In genomic region chr17:33751702-33752065, GRCh38 we compare ENCODE assay signal across 10 cellular contexts.
DNase-seq lines count a peak whose midpoint lies in the region; ATAC-seq, FAIRE-seq and TF ChIP-seq lines count a peak whose summit lies in the region.
"Had no signal": no experiment of that assay in that cellular context is flagged by ENCODE, and none has a peak within 500 bp of the region (broad histone marks: within the 10 kb centered on the region; RNA-seq: fewer than 3 reads in every experiment).

No MANE protein-coding gene starts in this region.

- TF ChIP-seq RAD21 in HepG2 (CRISPR knock-in tag; IDR thresholded peaks at IDR 0.05): no peak

- peak overlapping the region; percentile 21 for H3K4me3 Mint-ChIP-seq in activated CD4-positive, alpha-beta memory T cell treated with anti-CD3 and anti-CD28 coated beads, Interleukin-2, amount 10 ng/mL, durations not matched to agents 7 days and 5 days
- peak overlapping the region; percentile 62 for H3K4me3 Mint-ChIP-seq in type B pancreatic cell

- no peak for ATAC-seq in HepG2
- no peak for ATAC-seq in right lobe of liver
- no peak for ATAC-seq in GM21423 (IDR thresholded peaks at IDR 0.05; ENCODE audit: unreplicated experiment)
- ATAC-seq in HG02884 (IDR thresholded peaks at IDR 0.05; ENCODE audit: unreplicated experiment): no peak

- no peak overlapping the region for H3K27ac Mint-ChIP-seq in activated CD4-positive, alpha-beta memory T cell treated with anti-CD3 and anti-CD28 coated beads, Interleukin-2, amount 10 ng/mL, durations not matched to agents 7 days and 5 days
- H3K27ac Mint-ChIP-seq in type B pancreatic cell: no peak overlapping the region
- H3K27ac Mint-ChIP-seq: T-cell had no signal

- no peak overlapping the region for H2AFZ ChIP-seq in HepG2 (ENCODE audit: low read length)

- intact Hi-C loops in HepG2 (cut with micrococcal nuclease; ENCODE audit: unreplicated experiment): loop anchor here (1.0 kb wide), 1 partner anchor 26 kb away; no protein-coding TSS in a partner anchor
- intact Hi-C loops in right lobe of liver (cut with DNase I): no loop called here

- H3K9me3 Mint-ChIP-seq in activated CD4-positive, alpha-beta memory T cell treated with anti-CD3 and anti-CD28 coated beads, Interleukin-2, amount 10 ng/mL, durations not matched to agents 7 days and 5 days: no peaks in the 10 kb centered on the region
- no peaks in the 10 kb centered on the region for H3K9me3 Mint-ChIP-seq in type B pancreatic cell

- peak overlapping the region; percentile 7; the same call in 1 of the 2 replicates for H3K4me2 ChIP-seq in HepG2 (ENCODE audit: low read depth, low read length)

- H3K9ac ChIP-seq in HepG2 (ENCODE audit: insufficient read depth, low read depth, low read length) (no peak overlapping the region), iPS-20b (ENCODE audit: low read depth, low read length) (peak overlapping the region; percentile 22; the same call in 1 of the 2 replicates)

- H3K27me3 Mint-ChIP-seq in activated CD4-positive, alpha-beta memory T cell treated with anti-CD3 and anti-CD28 coated beads, Interleukin-2, amount 10 ng/mL, durations not matched to agents 7 days and 5 days: peaks cover 11% of the 10 kb centered on the region
- peaks cover 58% of the 10 kb centered on the region for H3K27me3 Mint-ChIP-seq in type B pancreatic cell

- CTCF ChIA-PET in HepG2 (lab: Yijun Ruan, JAX; ENCODE audit: low intra/inter-chr PET ratio, low total read pairs): interaction anchor here (1.3 to 3.6 kb wide), 3 partner anchors 25 to 231 kb away, joined by 3 to 38 read pairs (median 7); no protein-coding TSS in a partner anchor
- CTCF ChIA-PET in activated CD4-positive, alpha-beta memory T cell treated with anti-CD3 and anti-CD28 coated beads, Interleukin-2, amount 10 ng/mL, durations not matched to agents 7 days and 5 days (lab: Charles Lee): interaction anchor here (0.6 to 1.5 kb wide), 4 partner anchors 27 to 78 kb away, joined by 3 to 8 read pairs (median 4); no protein-coding TSS in a partner anchor

- H3K9me3 ChIP-seq in HepG2 (ENCODE audit: low read length) (no peaks in the 10 kb centered on the region), right lobe of liver (no peaks in the 10 kb centered on the region), iPS-20b (ENCODE audit: insufficient read depth, low read depth, low read length) (peaks cover 8% of the 10 kb centered on the region; the same call in 1 of the 2 replicates)

- no peaks in the 10 kb centered on the region for H3K36me3 Mint-ChIP-seq in activated CD4-positive, alpha-beta memory T cell treated with anti-CD3 and anti-CD28 coated beads, Interleukin-2, amount 10 ng/mL, durations not matched to agents 7 days and 5 days (ENCODE audit: low read depth)
- no peaks in the 10 kb centered on the region for H3K36me3 Mint-ChIP-seq in type B pancreatic cell
- H3K36me3 Mint-ChIP-seq: T-cell had no signal

- TF ChIP-seq EP300 in HepG2 (IDR thresholded peaks at IDR 0.05; ENCODE audit: low read depth in 2 of 2, low read length in 2 of 2): no peak
- TF ChIP-seq EP300 in HepG2 (CRISPR knock-in tag; IDR thresholded peaks at IDR 0.05; ENCODE audit: borderline replicate concordance): no peak

- no peaks in the 10 kb centered on the region for H3K79me2 ChIP-seq in HepG2 (ENCODE audit: insufficient read depth, low read length)

- DNase-seq in HepG2 (ENCODE audit: low spot score) (no peak), right lobe of liver (no peak), type B pancreatic cell (ENCODE audit: extremely low spot score, unreplicated experiment) (no peak), mesenteric fat pad (ENCODE audit: low spot score) (no peak)
- DNase-seq in activated CD4-positive, alpha-beta memory T cell treated with anti-CD3 and anti-CD28 coated beads, Interleukin-2, amount 10 ng/mL, durations not matched to agents 7 days and 5 days: no peak
- DNase-seq: cortex of kidney had no signal

- H3K27ac ChIP-seq in HepG2 (ENCODE audit: extremely low read length, insufficient read depth, low read length) (no peak overlapping the region), right lobe of liver (no peak overlapping the region), iPS-20b (ENCODE audit: low read length) (no peak overlapping the region)

- peaks cover 6% of the 10 kb centered on the region for H3K4me1 Mint-ChIP-seq in activated CD4-positive, alpha-beta memory T cell treated with anti-CD3 and anti-CD28 coated beads, Interleukin-2, amount 10 ng/mL, durations not matched to agents 7 days and 5 days
- peaks cover 11% of the 10 kb centered on the region for H3K4me1 Mint-ChIP-seq in type B pancreatic cell (ENCODE audit: unreplicated experiment)

- H3K4me1 ChIP-seq in HepG2 (ENCODE audit: insufficient read depth, low read length): no peaks in the 10 kb centered on the region
- no peaks in the 10 kb centered on the region for H3K4me1 ChIP-seq in right lobe of liver
- peaks cover 15% of the 10 kb centered on the region for H3K4me1 ChIP-seq in iPS-20b (ENCODE audit: insufficient read depth, low read length)

- TF ChIP-seq POLR2A in HepG2 (IDR thresholded peaks at IDR 0.05; ENCODE audit: insufficient read depth in 1 of 2, low read depth in 2 of 2, low read length in 2 of 2) (no peak), right lobe of liver (IDR thresholded peaks at IDR 0.05) (no peak)

- no peak for TF ChIP-seq CTCF in HepG2 (CRISPR knock-in tag; IDR thresholded peaks at IDR 0.05)
- no peak for TF ChIP-seq CTCF in right lobe of liver (IDR thresholded peaks at IDR 0.05)
- TF ChIP-seq CTCF in type B pancreatic cell (conservative IDR thresholded peaks at IDR 0.05): no peak

- POLR2A ChIA-PET in HepG2 (lab: Yijun Ruan, JAX): no interaction called here
- POLR2A ChIA-PET in activated CD4-positive, alpha-beta memory T cell treated with anti-CD3 and anti-CD28 coated beads, Interleukin-2, amount 10 ng/mL, durations not matched to agents 7 days and 5 days (lab: Charles Lee): no interaction called here

- no peak for FAIRE-seq in HepG2 (lab: Jason Lieb, UNC)

- no peaks in the 10 kb centered on the region for H3K36me3 ChIP-seq in HepG2 (replicated peaks in 1 of 2; ENCODE audit: control insufficient read depth in 1 of 2, insufficient read depth in 2 of 2, low read length in 2 of 2)
- H3K36me3 ChIP-seq in right lobe of liver: no peaks in the 10 kb centered on the region
- no peaks in the 10 kb centered on the region for H3K36me3 ChIP-seq in iPS-20b (ENCODE audit: insufficient read depth, low read depth, low read length)

- H3K27me3 ChIP-seq in HepG2 (ENCODE audit: control insufficient read depth in 1 of 2, insufficient read depth in 2 of 2, low read length in 2 of 2) (no peaks in the 10 kb centered on the region; a peak in 1 of 5 replicates), right lobe of liver (no peaks in the 10 kb centered on the region), iPS-20b (ENCODE audit: insufficient read depth, low read length) (peaks cover 32% of the 10 kb centered on the region)

- no peak overlapping the region for H3K4me3 ChIP-seq in HepG2 (replicated peaks in 1 of 3; ENCODE audit: insufficient read depth in 1 of 3, low read depth in 2 of 3, low read length in 3 of 3)
- H3K4me3 ChIP-seq in right lobe of liver: no peak overlapping the region
- H3K4me3 ChIP-seq in iPS-20b (ENCODE audit: low read length): peak overlapping the region; percentile 58

- BruUV-seq in HepG2 (replicated peaks; lab: Mats Ljungman, UMichigan): no TSS peak

- 11% methylated on average over 5 of the region's 5 CpGs for WGBS in HepG2 (ENCODE audit: low lambda C conversion rate)
- WGBS in right lobe of liver (ENCODE audit: insufficient coverage, low coverage, low lambda C conversion rate, missing lambda C conversion rate): 13% methylated on average over 5 of the region's 5 CpGs

- in situ Hi-C loops in HepG2 (cut with HindIII; ENCODE audit: extremely low pct_ligation_motif_present, low pct_unique_long_range_greater_than_20kb): loop anchor here (10.0 kb wide), 1 partner anchor 63 kb away; no protein-coding TSS in a partner anchor

- no peaks in the 10 kb centered on the region for H4K20me1 ChIP-seq in HepG2 (ENCODE audit: insufficient read depth, low read length)

TF ChIP-seq in HepG2, 621 proteins besides CTCF, POLR2A, EP300 and RAD21 (continues in another document):
- TF ChIP-seq ZNF572 (CRISPR knock-in tag; IDR thresholded peaks at IDR 0.05) (no peak), ZKSCAN5 (CRISPR knock-in tag; IDR thresholded peaks at IDR 0.05) (no peak), NFKB2 (CRISPR knock-in tag; IDR thresholded peaks at IDR 0.05; ENCODE audit: borderline replicate concordance) (no peak), NR2F1 (CRISPR knock-in tag; IDR thresholded peaks at IDR 0.05) (no peak), ZNF619 (CRISPR knock-in tag; IDR thresholded peaks at IDR 0.05) (no peak), ZMAT3 (CRISPR knock-in tag; conservative IDR thresholded peaks at IDR 0.05) (no peak), SMARCC2 (IDR thresholded peaks at IDR 0.05) (no peak)
- TF ChIP-seq, protein P1, sequence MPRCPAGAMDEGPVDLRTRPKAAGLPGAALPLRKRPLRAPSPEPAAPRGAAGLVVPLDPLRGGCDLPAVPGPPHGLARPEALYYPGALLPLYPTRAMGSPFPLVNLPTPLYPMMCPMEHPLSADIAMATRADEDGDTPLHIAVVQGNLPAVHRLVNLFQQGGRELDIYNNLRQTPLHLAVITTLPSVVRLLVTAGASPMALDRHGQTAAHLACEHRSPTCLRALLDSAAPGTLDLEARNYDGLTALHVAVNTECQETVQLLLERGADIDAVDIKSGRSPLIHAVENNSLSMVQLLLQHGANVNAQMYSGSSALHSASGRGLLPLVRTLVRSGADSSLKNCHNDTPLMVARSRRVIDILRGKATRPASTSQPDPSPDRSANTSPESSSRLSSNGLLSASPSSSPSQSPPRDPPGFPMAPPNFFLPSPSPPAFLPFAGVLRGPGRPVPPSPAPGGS (CRISPR knock-in tag; IDR thresholded peaks at IDR 0.05): no peak
- TF ChIP-seq, protein P2, sequence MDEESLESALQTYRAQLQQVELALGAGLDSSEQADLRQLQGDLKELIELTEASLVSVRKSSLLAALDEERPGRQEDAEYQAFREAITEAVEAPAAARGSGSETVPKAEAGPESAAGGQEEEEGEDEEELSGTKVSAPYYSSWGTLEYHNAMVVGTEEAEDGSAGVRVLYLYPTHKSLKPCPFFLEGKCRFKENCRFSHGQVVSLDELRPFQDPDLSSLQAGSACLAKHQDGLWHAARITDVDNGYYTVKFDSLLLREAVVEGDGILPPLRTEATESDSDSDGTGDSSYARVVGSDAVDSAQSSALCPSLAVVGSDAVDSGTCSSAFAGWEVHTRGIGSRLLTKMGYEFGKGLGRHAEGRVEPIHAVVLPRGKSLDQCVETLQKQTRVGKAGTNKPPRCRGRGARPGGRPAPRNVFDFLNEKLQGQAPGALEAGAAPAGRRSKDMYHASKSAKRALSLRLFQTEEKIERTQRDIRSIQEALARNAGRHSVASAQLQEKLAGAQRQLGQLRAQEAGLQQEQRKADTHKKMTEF (CRISPR knock-in tag; IDR thresholded peaks at IDR 0.05): no peak
